Comparison of ENCODE assay signal across 12 cellular contexts in genomic region chr18:62288669-62289016, GRCh38. TPM values are rescaled to one million over a fixed set of nuclear protein-coding genes. Genes with fewer than 3 reads are reported as not detected.
DNase-seq lines count a peak whose midpoint lies in the region; ATAC-seq and TF ChIP-seq lines count a peak whose summit lies in the region.
"Had no signal": no experiment of that assay in that cellular context is flagged by ENCODE, and none has a peak within 500 bp of the region (broad histone marks: within the 10 kb centered on the region; RNA-seq: fewer than 3 reads in every experiment).

No MANE protein-coding gene starts in this region.

- peaks cover 2% of the 10 kb centered on the region for H3K4me1 ChIP-seq in left ventricle myocardium inferior
- peaks cover 0 to 26% (median 12%) of the 10 kb centered on the region in 6 donors for H3K4me1 ChIP-seq in spleen
- H3K4me1 ChIP-seq: right atrium auricular region had no signal

- in situ Hi-C loops in GM13977 (cut with MboI; ENCODE audit: low pct_unique_long_range_greater_than_20kb, low sequenced_read_pairs, unreplicated experiment), result no loop called here

- DNase-seq in Kasumi-1 (lab: John Stamatoyannopoulos, UW) (peak; percentile 91 to 96), medulla oblongata (ENCODE audit: extremely low spot score) (peak; percentile 41), left ventricle myocardium inferior (no peak), spleen (no peak), ecto neural progenitor cell (ENCODE audit: low spot score) (no peak), GM13977 (ENCODE audit: low spot score) (no peak)
- DNase-seq: activated T-cell treated with anti-CD3 and anti-CD28 coated beads, Interleukin-2, amount 50 U/mL, for 72 hours; NCI-H446 treated with DMSO at 0.1 percent for 48 hours had no signal

- H3K4me3 ChIP-seq in left ventricle myocardium inferior (no peak overlapping the region), spleen (no peak overlapping the region)
- H3K4me3 ChIP-seq: cardiac muscle cell, right atrium auricular region had no signal

- H3K27ac ChIP-seq in left ventricle myocardium inferior (replicated peaks), result no peak overlapping the region
- H3K27ac ChIP-seq in spleen, result peak overlapping the region in 1 of 8 donors; percentile 36
- H3K27ac ChIP-seq: cardiac muscle cell, right atrium auricular region had no signal

- WGBS in spleen, 5 donors, result 39 to 48% (median 47%) methylated on average over 2 of the region's 2 CpGs

- H3K36me3 ChIP-seq in left ventricle myocardium inferior, result peaks cover 65% of the 10 kb centered on the region
- peaks cover 0 to 95% (median 29%) of the 10 kb centered on the region in 6 donors for H3K36me3 ChIP-seq in spleen

- TF ChIP-seq CTCF in left ventricle myocardium inferior (IDR thresholded peaks at IDR 0.05; ENCODE audit: borderline replicate concordance), result no peak
- no peak for TF ChIP-seq CTCF in spleen (IDR thresholded peaks at IDR 0.05 in 8 of 11, conservative IDR thresholded peaks at IDR 0.05 in 3 of 11)
- no peak for TF ChIP-seq CTCF in GM13977 (IDR thresholded peaks at IDR 0.05; ENCODE audit: extremely low read depth, insufficient read depth, missing control alignments)

- TF ChIP-seq POLR2A in spleen (IDR thresholded peaks at IDR 0.05), result no peak

- ATAC-seq in GM18858 (IDR thresholded peaks at IDR 0.05; ENCODE audit: unreplicated experiment) (peak; percentile 50), HG02642 (IDR thresholded peaks at IDR 0.05; ENCODE audit: poor library complexity, unreplicated experiment) (peak; percentile 54)

- H3K27me3 ChIP-seq in left ventricle myocardium inferior (ENCODE audit: low read depth), result no peaks in the 10 kb centered on the region
- H3K27me3 ChIP-seq in spleen (replicated peaks in 1 of 7), result no peaks in the 10 kb centered on the region
- H3K27me3 ChIP-seq: cardiac muscle cell, right atrium auricular region had no signal

- intact Hi-C loops in left ventricle myocardium inferior (cut with micrococcal nuclease) (no loop called here), spleen (cut with DNase I; ENCODE audit: low total_unique reads) (no loop called here)

- H3K9me3 ChIP-seq in left ventricle myocardium inferior (replicated peaks) (no peaks in the 10 kb centered on the region), spleen (no peaks in the 10 kb centered on the region)
- H3K9me3 ChIP-seq: right atrium auricular region had no signal

RNA-seq across cellular contexts. Expression of gene TNFRSF11A, which starts 36.5 kb away (rescaled TPM):
- total RNA-seq in left ventricle myocardium inferior (1.6 TPM), spleen (10 to 100 TPM in 3 of 7 donors, 1 to 10 TPM in 4; 1.5 to 11.8 (median 6.4) TPM)
- polyA plus RNA-seq in spleen, result under 1 TPM; 0.29 to 0.57 (median 0.32) TPM

Comparison
In these comparisons a context has a peak if more than half of its experiments do, and no peak if none do; other contexts are left out.
1. DNase-seq: peak in Kasumi-1 (2 of 2) and medulla oblongata (single experiment); none in left ventricle myocardium inferior (single experiment), spleen (single experiment), ecto neural progenitor cell (single experiment) and GM13977 (single experiment).